11 cellular contexts compared by ENCODE assay signal in genomic region chr17:37476431-37477130, GRCh38. TPM values are rescaled to one million over a fixed set of nuclear protein-coding genes. Genes with fewer than 3 reads are reported as not detected.
DNase-seq lines count a peak whose midpoint lies in the region; ATAC-seq and TF ChIP-seq lines count a peak whose summit lies in the region.
"Had no signal": no experiment of that assay in that cellular context is flagged by ENCODE, and none has a peak within 500 bp of the region (broad histone marks: within the 10 kb centered on the region; RNA-seq: fewer than 3 reads in every experiment).

No MANE protein-coding gene starts in this region.

- H3K27ac ChIP-seq in AG04450 (ENCODE audit: low read depth, low read length) = peak overlapping the region; percentile 48
- H3K27ac ChIP-seq: C4-2B had no signal

- POLR2A ChIA-PET in AG04450 (lab: Yijun Ruan, JAX) = interaction anchor here (0.6 to 1.2 kb wide), 2 partner anchors 12 to 340 kb away, joined by 3 to 4 read pairs; no protein-coding TSS in a partner anchor

- DNase-seq in AG04450 (ENCODE audit: low read depth, low spot score) (no peak), NCI-H2171 (lab: John Stamatoyannopoulos, UW) (peak; percentile 93), dermis blood vessel endothelial cell (peak; percentile 91), memory B cell (ENCODE audit: low spot score in 2 of 2) (no peak), NCI-H1436 treated with DMSO at 0.1 percent for 48 hours (lab: John Stamatoyannopoulos, UW) (no peak), CD1c-positive myeloid dendritic cell (ENCODE audit: extremely low spot score) (no peak), NCI-H1417 treated with DMSO at 0.1 percent for 48 hours (lab: John Stamatoyannopoulos, UW) (no peak), medulla oblongata (ENCODE audit: extremely low spot score) (no peak)
- DNase-seq: activated CD4-positive, alpha-beta T cell treated with anti-CD3 and anti-CD28 coated beads for 36 hours; NCI-H748 treated with DMSO at 0.1 percent for 48 hours had no signal

- H3K27ac Mint-ChIP-seq in memory B cell = peak overlapping the region; percentile 12
- H3K27ac Mint-ChIP-seq: activated CD4-positive, alpha-beta T cell treated with anti-CD3 and anti-CD28 coated beads for 36 hours had no signal

- TF ChIP-seq CTCF in AG04450 (IDR thresholded peaks at IDR 0.05; ENCODE audit: low read depth, low read length) = no peak

- H3K9me3 ChIP-seq in AG04450 (ENCODE audit: control insufficient read depth, insufficient read depth, low read length) = no peaks in the 10 kb centered on the region

- H3K36me3 Mint-ChIP-seq in memory B cell = peaks cover 30% of the 10 kb centered on the region

- no peak overlapping the region for H3K4me3 ChIP-seq in AG04450 (ENCODE audit: low read depth, low read length)

- H3K4me1 Mint-ChIP-seq in memory B cell = peaks cover 2% of the 10 kb centered on the region
- H3K4me1 Mint-ChIP-seq: activated CD4-positive, alpha-beta T cell treated with anti-CD3 and anti-CD28 coated beads for 36 hours had no signal

- H3K4me3 Mint-ChIP-seq in memory B cell = no peak overlapping the region
- H3K4me3 Mint-ChIP-seq: activated CD4-positive, alpha-beta T cell treated with anti-CD3 and anti-CD28 coated beads for 36 hours had no signal

- no peak for ATAC-seq in memory B cell (ENCODE audit: low read depth)
- ATAC-seq: activated CD4-positive, alpha-beta T cell treated with anti-CD3 and anti-CD28 coated beads for 36 hours had no signal

- H3K27me3 ChIP-seq in AG04450 (ENCODE audit: control insufficient read depth, insufficient read depth, low read length) = no peaks in the 10 kb centered on the region

- H3K27me3 Mint-ChIP-seq in memory B cell = no peaks in the 10 kb centered on the region
- H3K27me3 Mint-ChIP-seq: activated CD4-positive, alpha-beta T cell treated with anti-CD3 and anti-CD28 coated beads for 36 hours had no signal

- no peaks in the 10 kb centered on the region for H3K9me3 Mint-ChIP-seq in memory B cell

- CTCF ChIA-PET in AG04450 (lab: Charles Lee) = interaction anchor here (0.9 kb wide), 1 partner anchor 11 kb away, joined by 4 read pairs; no protein-coding TSS in a partner anchor

RNA-seq across cellular contexts. Expression of gene DUSP14, which starts 13.1 kb away (rescaled TPM):
- 76.7 and 96.7 TPM in 2 replicates for polyA plus RNA-seq in AG04450 (2011; rRNA removed)
- 55.3 and 76.7 TPM in 2 replicates for polyA minus RNA-seq in AG04450 (2011; rRNA and poly(A)+ RNA removed)
- total RNA-seq in dermis blood vessel endothelial cell = 31.1 and 34.4 TPM in 2 replicates

Comparison
In these comparisons a context has a peak if more than half of its experiments do, and no peak if none do; other contexts are left out.
1. DNase-seq: peak in NCI-H2171 (single experiment) and dermis blood vessel endothelial cell (single experiment); none in AG04450 (single experiment), memory B cell (0 of 2), NCI-H1436 treated with DMSO at 0.1 percent for 48 hours (single experiment), CD1c-positive myeloid dendritic cell (single experiment), NCI-H1417 treated with DMSO at 0.1 percent for 48 hours (single experiment) and medulla oblongata (single experiment).